ENCODE assay signal across 8 cellular contexts in the genomic region with DNA sequence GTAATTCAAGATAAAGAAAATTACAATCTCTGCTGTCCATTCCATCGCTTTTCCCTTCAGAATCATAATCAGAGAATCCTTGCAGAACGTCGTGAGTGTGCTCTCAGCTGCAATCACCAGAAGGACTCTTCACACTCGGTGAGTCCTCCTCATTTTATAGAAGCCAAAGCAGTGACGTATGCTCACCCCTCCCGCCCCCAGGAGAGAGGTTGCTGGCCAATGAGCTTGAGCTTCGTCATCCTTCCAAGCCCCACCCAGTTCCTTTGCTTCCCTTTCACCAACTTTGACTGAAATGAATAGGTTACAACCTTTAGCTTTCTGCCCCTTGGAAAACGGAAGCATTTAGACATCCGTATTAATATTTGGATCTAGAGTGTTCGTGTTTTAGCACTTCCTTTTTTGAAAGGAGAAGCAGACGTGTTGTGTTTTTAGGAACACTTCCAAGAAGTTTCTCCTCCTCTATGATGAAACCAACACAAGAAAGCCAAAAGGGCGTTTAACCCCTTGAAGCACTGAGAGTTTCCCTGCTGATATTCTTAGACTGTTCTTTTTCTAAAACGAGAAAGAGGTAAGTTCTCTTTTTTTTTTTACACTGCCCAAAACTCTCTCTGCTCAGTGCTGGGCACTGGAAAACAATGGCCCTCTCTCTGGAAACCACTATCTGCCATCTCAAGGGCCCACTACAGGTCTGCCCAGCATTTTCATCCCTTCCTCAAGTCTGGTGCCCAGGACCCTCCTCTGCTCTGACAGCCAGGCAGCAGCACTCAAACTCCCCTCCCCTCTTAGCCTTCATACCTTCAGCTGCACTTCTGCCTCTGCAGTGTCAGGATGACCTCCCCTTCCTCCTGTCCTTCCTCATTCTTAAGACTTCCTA. TPM values are rescaled to one million over a fixed set of nuclear protein-coding genes. Genes with fewer than 3 reads are reported as not detected.
DNase-seq lines count a peak whose midpoint lies in the region; ATAC-seq and TF ChIP-seq lines count a peak whose summit lies in the region.

No MANE protein-coding gene starts in this region.

- H3K4me3 ChIP-seq in choroid plexus epithelial cell (ENCODE audit: low read depth, low read length) = no peak overlapping the region

- peak; percentile 79 to 80 for ATAC-seq in activated CD4-positive, CD25-positive, alpha-beta regulatory T cell treated with anti-CD3 and anti-CD28 coated beads, Interleukin-2, amount 50 U/mL, for 24 hours
- ATAC-seq in stimulated activated naive CD8-positive, alpha-beta T cell treated with anti-CD3 and anti-CD28 coated beads, Interleukin-15, Interleukin-2, amounts not matched to agents 100 U/mL and 50 U/mL, for 24 hours = peak; percentile 74
- no peak for ATAC-seq in HG02885 (IDR thresholded peaks at IDR 0.05; ENCODE audit: poor library complexity, unreplicated experiment)

- in situ Hi-C loops in G401 (cut with HindIII; ENCODE audit: low sequenced_read_pairs) = no loop called here

- TF ChIP-seq CTCF in GM10248 (IDR thresholded peaks at IDR 0.05; ENCODE audit: control extremely low read depth, extremely low read depth, low read depth, missing control alignments) (no peak), choroid plexus epithelial cell (conservative IDR thresholded peaks at IDR 0.05; ENCODE audit: low read depth, low read length) (no peak)

- POLR2A ChIA-PET in GM10248 (lab: Yijun Ruan, JAX) = interaction anchor here (0.5 to 1.9 kb wide), 23 partner anchors 8 to 267 kb away, joined by 3 to 26 read pairs (median 4); a partner anchor contains a TSS

- CTCF ChIA-PET in GM10248 (lab: Yijun Ruan, JAX) = interaction anchor here (0.6 to 5.1 kb wide), 9 partner anchors 8 to 223 kb away, joined by 3 to 38 read pairs (median 6); no protein-coding TSS in a partner anchor

- DNase-seq in GM10248 (ENCODE audit: extremely low spot score) (peak; percentile 76), HT1080 (ENCODE audit: low read depth) (peak; percentile 49), choroid plexus epithelial cell (ENCODE audit: low read depth) (peak; percentile 81), mucosa of gallbladder (ENCODE audit: low spot score) (peak; percentile 69), G401 (ENCODE audit: low spot score) (no peak)
- peak; percentile 81 for DNase-seq in stimulated activated naive CD8-positive, alpha-beta T cell treated with anti-CD3 and anti-CD28 coated beads, Interleukin-15, Interleukin-2, amounts not matched to agents 100 U/mL and 50 U/mL, for 24 hours

RNA-seq across cellular contexts. Expression of a gene that starts 44.3 kb away (rescaled TPM):
- not detected in 2 replicates for total RNA-seq in HT1080 (2014; rRNA removed; shearing (Covaris generic))
- polyA plus RNA-seq in HT1080 (2015; cell fraction: cytosol; rRNA removed) = not detected in 2 replicates
- polyA plus RNA-seq in HT1080 (2015; cell fraction: nucleus; rRNA removed) = not detected in 2 replicates
- 2.4 TPM for total RNA-seq in mucosa of gallbladder
- 0.12 and 3.6 TPM in 2 replicates for total RNA-seq in G401 (2014; rRNA removed; shearing (Covaris generic))
